In the genomic region with DNA sequence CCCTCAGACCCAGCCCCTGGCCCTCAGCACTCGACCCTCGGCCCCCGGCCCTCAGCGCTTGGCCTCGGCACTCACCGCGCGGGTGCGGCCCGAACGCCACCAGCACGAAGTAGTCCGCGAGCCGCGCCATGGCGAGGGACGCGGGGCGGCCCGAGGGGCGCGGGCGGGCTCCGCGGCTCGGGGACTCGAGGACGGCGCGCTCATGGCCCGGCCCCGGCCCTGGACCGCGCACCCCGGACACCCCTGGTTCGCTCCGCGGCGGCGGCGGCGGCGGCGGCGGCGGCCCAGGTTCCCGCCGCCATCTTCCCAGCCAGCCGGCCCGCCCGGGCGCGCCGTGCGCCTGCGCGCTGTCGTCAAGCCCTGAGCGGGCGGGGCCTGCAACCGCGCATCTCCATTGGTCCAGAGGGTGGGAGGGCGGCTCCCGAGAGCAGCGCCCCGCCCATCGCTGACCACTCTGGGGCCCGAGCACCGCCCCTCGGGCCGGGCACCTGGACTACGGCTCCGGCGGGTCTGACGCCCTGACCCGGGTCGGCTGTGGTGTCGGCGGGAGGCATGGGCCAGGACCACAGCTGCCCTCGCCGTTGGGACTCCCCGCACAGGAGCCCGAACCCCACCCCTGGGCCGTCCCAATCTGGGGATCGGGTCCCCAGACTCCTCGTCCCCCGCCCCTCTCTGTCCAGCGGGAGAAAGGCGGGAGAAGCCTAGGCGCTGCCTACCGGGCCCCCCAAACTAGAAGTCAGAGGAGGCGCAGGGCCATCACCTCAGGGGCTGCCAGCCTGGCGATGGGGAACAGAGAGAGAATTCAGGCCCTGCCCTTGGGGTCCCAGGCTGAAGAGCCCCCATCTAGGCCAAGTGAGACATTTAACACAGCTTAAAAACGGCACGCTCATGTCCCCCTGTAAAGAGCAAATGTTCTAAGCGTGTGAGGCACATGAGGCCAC, we compare ENCODE assay signal across 1 cellular context.
A peak's percentile ranks its signal among the peaks of the same experiment; 100 is the strongest.
TF ChIP-seq lines count a peak whose summit lies in the region.

A gene with protein sequence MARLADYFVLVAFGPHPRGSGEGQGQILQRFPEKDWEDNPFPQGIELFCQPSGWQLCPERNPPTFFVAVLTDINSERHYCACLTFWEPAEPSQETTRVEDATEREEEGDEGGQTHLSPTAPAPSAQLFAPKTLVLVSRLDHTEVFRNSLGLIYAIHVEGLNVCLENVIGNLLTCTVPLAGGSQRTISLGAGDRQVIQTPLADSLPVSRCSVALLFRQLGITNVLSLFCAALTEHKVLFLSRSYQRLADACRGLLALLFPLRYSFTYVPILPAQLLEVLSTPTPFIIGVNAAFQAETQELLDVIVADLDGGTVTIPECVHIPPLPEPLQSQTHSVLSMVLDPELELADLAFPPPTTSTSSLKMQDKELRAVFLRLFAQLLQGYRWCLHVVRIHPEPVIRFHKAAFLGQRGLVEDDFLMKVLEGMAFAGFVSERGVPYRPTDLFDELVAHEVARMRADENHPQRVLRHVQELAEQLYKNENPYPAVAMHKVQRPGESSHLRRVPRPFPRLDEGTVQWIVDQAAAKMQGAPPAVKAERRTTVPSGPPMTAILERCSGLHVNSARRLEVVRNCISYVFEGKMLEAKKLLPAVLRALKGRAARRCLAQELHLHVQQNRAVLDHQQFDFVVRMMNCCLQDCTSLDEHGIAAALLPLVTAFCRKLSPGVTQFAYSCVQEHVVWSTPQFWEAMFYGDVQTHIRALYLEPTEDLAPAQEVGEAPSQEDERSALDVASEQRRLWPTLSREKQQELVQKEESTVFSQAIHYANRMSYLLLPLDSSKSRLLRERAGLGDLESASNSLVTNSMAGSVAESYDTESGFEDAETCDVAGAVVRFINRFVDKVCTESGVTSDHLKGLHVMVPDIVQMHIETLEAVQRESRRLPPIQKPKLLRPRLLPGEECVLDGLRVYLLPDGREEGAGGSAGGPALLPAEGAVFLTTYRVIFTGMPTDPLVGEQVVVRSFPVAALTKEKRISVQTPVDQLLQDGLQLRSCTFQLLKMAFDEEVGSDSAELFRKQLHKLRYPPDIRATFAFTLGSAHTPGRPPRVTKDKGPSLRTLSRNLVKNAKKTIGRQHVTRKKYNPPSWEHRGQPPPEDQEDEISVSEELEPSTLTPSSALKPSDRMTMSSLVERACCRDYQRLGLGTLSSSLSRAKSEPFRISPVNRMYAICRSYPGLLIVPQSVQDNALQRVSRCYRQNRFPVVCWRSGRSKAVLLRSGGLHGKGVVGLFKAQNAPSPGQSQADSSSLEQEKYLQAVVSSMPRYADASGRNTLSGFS (N-terminal part only) (minus strand): TSS at position 325 of the 941 bp plus-strand sequence. CDS start 195 bp downstream, at position 130.

TF ChIP-seq in HepG2, 621 proteins besides CTCF, POLR2A, EP300 and RAD21 (continued from another document and continues in another):
- TF ChIP-seq, protein P1, sequence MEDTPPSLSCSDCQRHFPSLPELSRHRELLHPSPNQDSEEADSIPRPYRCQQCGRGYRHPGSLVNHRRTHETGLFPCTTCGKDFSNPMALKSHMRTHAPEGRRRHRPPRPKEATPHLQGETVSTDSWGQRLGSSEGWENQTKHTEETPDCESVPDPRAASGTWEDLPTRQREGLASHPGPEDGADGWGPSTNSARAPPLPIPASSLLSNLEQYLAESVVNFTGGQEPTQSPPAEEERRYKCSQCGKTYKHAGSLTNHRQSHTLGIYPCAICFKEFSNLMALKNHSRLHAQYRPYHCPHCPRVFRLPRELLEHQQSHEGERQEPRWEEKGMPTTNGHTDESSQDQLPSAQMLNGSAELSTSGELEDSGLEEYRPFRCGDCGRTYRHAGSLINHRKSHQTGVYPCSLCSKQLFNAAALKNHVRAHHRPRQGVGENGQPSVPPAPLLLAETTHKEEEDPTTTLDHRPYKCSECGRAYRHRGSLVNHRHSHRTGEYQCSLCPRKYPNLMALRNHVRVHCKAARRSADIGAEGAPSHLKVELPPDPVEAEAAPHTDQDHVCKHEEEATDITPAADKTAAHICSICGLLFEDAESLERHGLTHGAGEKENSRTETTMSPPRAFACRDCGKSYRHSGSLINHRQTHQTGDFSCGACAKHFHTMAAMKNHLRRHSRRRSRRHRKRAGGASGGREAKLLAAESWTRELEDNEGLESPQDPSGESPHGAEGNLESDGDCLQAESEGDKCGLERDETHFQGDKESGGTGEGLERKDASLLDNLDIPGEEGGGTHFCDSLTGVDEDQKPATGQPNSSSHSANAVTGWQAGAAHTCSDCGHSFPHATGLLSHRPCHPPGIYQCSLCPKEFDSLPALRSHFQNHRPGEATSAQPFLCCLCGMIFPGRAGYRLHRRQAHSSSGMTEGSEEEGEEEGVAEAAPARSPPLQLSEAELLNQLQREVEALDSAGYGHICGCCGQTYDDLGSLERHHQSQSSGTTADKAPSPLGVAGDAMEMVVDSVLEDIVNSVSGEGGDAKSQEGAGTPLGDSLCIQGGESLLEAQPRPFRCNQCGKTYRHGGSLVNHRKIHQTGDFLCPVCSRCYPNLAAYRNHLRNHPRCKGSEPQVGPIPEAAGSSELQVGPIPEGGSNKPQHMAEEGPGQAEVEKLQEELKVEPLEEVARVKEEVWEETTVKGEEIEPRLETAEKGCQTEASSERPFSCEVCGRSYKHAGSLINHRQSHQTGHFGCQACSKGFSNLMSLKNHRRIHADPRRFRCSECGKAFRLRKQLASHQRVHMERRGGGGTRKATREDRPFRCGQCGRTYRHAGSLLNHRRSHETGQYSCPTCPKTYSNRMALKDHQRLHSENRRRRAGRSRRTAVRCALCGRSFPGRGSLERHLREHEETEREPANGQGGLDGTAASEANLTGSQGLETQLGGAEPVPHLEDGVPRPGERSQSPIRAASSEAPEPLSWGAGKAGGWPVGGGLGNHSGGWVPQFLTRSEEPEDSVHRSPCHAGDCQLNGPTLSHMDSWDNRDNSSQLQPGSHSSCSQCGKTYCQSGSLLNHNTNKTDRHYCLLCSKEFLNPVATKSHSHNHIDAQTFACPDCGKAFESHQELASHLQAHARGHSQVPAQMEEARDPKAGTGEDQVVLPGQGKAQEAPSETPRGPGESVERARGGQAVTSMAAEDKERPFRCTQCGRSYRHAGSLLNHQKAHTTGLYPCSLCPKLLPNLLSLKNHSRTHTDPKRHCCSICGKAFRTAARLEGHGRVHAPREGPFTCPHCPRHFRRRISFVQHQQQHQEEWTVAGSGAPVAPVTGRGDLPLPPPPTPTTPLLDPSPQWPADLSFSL (CRISPR knock-in tag; IDR thresholded peaks at IDR 0.05): no peak
- TF ChIP-seq TARDBP (CRISPR knock-in tag; IDR thresholded peaks at IDR 0.05): no peak
- TF ChIP-seq, protein P2, sequence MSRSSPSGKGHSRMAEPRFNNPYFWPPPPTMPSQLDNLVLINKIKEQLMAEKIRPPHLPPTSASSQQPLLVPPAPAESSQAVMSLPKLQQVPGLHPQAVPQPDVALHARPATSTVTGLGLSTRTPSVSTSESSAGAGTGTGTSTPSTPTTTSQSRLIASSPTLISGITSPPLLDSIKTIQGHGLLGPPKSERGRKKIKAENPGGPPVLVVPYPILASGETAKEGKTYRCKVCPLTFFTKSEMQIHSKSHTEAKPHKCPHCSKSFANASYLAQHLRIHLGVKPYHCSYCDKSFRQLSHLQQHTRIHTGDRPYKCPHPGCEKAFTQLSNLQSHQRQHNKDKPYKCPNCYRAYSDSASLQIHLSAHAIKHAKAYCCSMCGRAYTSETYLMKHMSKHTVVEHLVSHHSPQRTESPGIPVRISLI (CRISPR knock-in tag; IDR thresholded peaks at IDR 0.05; ENCODE audit: borderline replicate concordance): no peak
- TF ChIP-seq ZNF337 (CRISPR knock-in tag; IDR thresholded peaks at IDR 0.05; ENCODE audit: borderline replicate concordance, low read depth): no peak
- TF ChIP-seq ETV6 (CRISPR knock-in tag; conservative IDR thresholded peaks at IDR 0.05): no peak
- TF ChIP-seq, protein P3, sequence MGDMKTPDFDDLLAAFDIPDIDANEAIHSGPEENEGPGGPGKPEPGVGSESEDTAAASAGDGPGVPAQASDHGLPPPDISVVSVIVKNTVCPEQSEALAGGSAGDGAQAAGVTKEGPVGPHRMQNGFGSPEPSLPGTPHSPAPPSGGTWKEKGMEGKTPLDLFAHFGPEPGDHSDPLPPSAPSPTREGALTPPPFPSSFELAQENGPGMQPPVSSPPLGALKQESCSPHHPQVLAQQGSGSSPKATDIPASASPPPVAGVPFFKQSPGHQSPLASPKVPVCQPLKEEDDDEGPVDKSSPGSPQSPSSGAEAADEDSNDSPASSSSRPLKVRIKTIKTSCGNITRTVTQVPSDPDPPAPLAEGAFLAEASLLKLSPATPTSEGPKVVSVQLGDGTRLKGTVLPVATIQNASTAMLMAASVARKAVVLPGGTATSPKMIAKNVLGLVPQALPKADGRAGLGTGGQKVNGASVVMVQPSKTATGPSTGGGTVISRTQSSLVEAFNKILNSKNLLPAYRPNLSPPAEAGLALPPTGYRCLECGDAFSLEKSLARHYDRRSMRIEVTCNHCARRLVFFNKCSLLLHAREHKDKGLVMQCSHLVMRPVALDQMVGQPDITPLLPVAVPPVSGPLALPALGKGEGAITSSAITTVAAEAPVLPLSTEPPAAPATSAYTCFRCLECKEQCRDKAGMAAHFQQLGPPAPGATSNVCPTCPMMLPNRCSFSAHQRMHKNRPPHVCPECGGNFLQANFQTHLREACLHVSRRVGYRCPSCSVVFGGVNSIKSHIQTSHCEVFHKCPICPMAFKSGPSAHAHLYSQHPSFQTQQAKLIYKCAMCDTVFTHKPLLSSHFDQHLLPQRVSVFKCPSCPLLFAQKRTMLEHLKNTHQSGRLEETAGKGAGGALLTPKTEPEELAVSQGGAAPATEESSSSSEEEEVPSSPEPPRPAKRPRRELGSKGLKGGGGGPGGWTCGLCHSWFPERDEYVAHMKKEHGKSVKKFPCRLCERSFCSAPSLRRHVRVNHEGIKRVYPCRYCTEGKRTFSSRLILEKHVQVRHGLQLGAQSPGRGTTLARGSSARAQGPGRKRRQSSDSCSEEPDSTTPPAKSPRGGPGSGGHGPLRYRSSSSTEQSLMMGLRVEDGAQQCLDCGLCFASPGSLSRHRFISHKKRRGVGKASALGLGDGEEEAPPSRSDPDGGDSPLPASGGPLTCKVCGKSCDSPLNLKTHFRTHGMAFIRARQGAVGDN (CRISPR knock-in tag; IDR thresholded peaks at IDR 0.05): peak; percentile 77
- TF ChIP-seq, protein P4, sequence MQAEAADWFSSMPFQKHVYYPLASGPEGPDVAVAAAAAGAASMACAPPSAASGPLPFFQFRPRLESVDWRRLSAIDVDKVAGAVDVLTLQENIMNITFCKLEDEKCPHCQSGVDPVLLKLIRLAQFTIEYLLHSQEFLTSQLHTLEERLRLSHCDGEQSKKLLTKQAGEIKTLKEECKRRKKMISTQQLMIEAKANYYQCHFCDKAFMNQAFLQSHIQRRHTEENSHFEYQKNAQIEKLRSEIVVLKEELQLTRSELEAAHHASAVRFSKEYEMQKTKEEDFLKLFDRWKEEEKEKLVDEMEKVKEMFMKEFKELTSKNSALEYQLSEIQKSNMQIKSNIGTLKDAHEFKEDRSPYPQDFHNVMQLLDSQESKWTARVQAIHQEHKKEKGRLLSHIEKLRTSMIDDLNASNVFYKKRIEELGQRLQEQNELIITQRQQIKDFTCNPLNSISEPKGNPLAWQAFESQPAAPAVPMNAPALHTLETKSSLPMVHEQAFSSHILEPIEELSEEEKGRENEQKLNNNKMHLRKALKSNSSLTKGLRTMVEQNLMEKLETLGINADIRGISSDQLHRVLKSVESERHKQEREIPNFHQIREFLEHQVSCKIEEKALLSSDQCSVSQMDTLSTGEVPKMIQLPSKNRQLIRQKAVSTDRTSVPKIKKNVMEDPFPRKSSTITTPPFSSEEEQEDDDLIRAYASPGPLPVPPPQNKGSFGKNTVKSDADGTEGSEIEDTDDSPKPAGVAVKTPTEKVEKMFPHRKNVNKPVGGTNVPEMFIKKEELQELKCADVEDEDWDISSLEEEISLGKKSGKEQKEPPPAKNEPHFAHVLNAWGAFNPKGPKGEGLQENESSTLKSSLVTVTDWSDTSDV (CRISPR knock-in tag; IDR thresholded peaks at IDR 0.05): no peak
- TF ChIP-seq CHD2 (IDR thresholded peaks at IDR 0.05; ENCODE audit: low read depth, low read length): no peak
- TF ChIP-seq TCF12 (IDR thresholded peaks at IDR 0.05): no peak
- TF ChIP-seq TCF12 (CRISPR knock-in tag; IDR thresholded peaks at IDR 0.05): no peak
- TF ChIP-seq SP1 (IDR thresholded peaks at IDR 0.05): no peak
- peak; percentile 85 for TF ChIP-seq SP1 (CRISPR knock-in tag; IDR thresholded peaks at IDR 0.05)
- TF ChIP-seq, protein P5, sequence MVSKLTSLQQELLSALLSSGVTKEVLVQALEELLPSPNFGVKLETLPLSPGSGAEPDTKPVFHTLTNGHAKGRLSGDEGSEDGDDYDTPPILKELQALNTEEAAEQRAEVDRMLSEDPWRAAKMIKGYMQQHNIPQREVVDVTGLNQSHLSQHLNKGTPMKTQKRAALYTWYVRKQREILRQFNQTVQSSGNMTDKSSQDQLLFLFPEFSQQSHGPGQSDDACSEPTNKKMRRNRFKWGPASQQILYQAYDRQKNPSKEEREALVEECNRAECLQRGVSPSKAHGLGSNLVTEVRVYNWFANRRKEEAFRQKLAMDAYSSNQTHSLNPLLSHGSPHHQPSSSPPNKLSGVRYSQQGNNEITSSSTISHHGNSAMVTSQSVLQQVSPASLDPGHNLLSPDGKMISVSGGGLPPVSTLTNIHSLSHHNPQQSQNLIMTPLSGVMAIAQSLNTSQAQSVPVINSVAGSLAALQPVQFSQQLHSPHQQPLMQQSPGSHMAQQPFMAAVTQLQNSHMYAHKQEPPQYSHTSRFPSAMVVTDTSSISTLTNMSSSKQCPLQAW (CRISPR knock-in tag; IDR thresholded peaks at IDR 0.05): peak; percentile 71; the same call in 1 of the 2 replicates
- TF ChIP-seq SP5 (CRISPR knock-in tag; IDR thresholded peaks at IDR 0.05; ENCODE audit: borderline replicate concordance, low read depth): 0 out of 2 replicates have a peak, but pooled peaks have one; percentile 10
- no peak for TF ChIP-seq ZNF24 (IDR thresholded peaks at IDR 0.05)
- no peak for TF ChIP-seq RELA (CRISPR knock-in tag; IDR thresholded peaks at IDR 0.05)
- TF ChIP-seq ZNF562 (CRISPR knock-in tag; IDR thresholded peaks at IDR 0.05; ENCODE audit: borderline replicate concordance): no peak
- 0 out of 2 replicates have a peak, but pooled peaks have one; percentile 15 for TF ChIP-seq NR2C2 (CRISPR knock-in tag; IDR thresholded peaks at IDR 0.05; ENCODE audit: borderline replicate concordance)
- no peak for TF ChIP-seq SNAPC2 (CRISPR knock-in tag; IDR thresholded peaks at IDR 0.05)
- TF ChIP-seq, protein P6, sequence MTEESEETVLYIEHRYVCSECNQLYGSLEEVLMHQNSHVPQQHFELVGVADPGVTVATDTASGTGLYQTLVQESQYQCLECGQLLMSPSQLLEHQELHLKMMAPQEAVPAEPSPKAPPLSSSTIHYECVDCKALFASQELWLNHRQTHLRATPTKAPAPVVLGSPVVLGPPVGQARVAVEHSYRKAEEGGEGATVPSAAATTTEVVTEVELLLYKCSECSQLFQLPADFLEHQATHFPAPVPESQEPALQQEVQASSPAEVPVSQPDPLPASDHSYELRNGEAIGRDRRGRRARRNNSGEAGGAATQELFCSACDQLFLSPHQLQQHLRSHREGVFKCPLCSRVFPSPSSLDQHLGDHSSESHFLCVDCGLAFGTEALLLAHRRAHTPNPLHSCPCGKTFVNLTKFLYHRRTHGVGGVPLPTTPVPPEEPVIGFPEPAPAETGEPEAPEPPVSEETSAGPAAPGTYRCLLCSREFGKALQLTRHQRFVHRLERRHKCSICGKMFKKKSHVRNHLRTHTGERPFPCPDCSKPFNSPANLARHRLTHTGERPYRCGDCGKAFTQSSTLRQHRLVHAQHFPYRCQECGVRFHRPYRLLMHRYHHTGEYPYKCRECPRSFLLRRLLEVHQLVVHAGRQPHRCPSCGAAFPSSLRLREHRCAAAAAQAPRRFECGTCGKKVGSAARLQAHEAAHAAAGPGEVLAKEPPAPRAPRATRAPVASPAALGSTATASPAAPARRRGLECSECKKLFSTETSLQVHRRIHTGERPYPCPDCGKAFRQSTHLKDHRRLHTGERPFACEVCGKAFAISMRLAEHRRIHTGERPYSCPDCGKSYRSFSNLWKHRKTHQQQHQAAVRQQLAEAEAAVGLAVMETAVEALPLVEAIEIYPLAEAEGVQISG (CRISPR knock-in tag; IDR thresholded peaks at IDR 0.05): 0 out of 2 replicates have a peak, but pooled peaks have one; percentile 12
- TF ChIP-seq ZBTB20 (CRISPR knock-in tag; IDR thresholded peaks at IDR 0.05; ENCODE audit: borderline replicate concordance, low read depth): peak; percentile 36; the same call in 1 of the 2 replicates
- TF ChIP-seq FOXM1 (CRISPR knock-in tag; IDR thresholded peaks at IDR 0.05): no peak
- TF ChIP-seq TP53 (CRISPR knock-in tag; conservative IDR thresholded peaks at IDR 0.05): no peak
